Comparison of ENCODE assay signal across 1 cellular context in genomic region chr1:149916193-149916926, GRCh38.
TF ChIP-seq lines count a peak whose summit lies in the region.

No MANE protein-coding gene starts in this region.

TF ChIP-seq in SK-N-SH, 30 proteins besides CTCF, POLR2A, EP300 and RAD21 (continued from another document):
- TF ChIP-seq, protein P1, sequence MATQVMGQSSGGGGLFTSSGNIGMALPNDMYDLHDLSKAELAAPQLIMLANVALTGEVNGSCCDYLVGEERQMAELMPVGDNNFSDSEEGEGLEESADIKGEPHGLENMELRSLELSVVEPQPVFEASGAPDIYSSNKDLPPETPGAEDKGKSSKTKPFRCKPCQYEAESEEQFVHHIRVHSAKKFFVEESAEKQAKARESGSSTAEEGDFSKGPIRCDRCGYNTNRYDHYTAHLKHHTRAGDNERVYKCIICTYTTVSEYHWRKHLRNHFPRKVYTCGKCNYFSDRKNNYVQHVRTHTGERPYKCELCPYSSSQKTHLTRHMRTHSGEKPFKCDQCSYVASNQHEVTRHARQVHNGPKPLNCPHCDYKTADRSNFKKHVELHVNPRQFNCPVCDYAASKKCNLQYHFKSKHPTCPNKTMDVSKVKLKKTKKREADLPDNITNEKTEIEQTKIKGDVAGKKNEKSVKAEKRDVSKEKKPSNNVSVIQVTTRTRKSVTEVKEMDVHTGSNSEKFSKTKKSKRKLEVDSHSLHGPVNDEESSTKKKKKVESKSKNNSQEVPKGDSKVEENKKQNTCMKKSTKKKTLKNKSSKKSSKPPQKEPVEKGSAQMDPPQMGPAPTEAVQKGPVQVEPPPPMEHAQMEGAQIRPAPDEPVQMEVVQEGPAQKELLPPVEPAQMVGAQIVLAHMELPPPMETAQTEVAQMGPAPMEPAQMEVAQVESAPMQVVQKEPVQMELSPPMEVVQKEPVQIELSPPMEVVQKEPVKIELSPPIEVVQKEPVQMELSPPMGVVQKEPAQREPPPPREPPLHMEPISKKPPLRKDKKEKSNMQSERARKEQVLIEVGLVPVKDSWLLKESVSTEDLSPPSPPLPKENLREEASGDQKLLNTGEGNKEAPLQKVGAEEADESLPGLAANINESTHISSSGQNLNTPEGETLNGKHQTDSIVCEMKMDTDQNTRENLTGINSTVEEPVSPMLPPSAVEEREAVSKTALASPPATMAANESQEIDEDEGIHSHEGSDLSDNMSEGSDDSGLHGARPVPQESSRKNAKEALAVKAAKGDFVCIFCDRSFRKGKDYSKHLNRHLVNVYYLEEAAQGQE (IDR thresholded peaks at IDR 0.05; ENCODE audit: low read depth, low read length), result no peak
